In genomic region chr14:102922490-102923200, GRCh38 we compare ENCODE assay signal across 1 cellular context.
TF ChIP-seq lines count a peak whose summit lies in the region.

AMN (plus strand) TSS chr14:102922663; CDS start chr14:102922689, 26 bp downstream.

TF ChIP-seq in HepG2, 621 proteins besides CTCF, POLR2A, EP300 and RAD21 (continued from another document and continues in another):
- no peak; the same call in 1 of the 2 replicates for TF ChIP-seq ZNF142 (CRISPR knock-in tag; IDR thresholded peaks at IDR 0.05)
- no peak for TF ChIP-seq ZNF567 (CRISPR knock-in tag; IDR thresholded peaks at IDR 0.05; ENCODE audit: borderline replicate concordance)
- no peak for TF ChIP-seq SUZ12 (IDR thresholded peaks at IDR 0.05; ENCODE audit: low read depth, low read length)
- TF ChIP-seq FUBP1 (CRISPR knock-in tag; IDR thresholded peaks at IDR 0.05; ENCODE audit: borderline replicate concordance) = no peak
- no peak for TF ChIP-seq ZNF652 (CRISPR knock-in tag; IDR thresholded peaks at IDR 0.05; ENCODE audit: borderline replicate concordance, low read depth)
- peak; percentile 51; the same call in 1 of the 2 replicates for TF ChIP-seq ZNF709 (CRISPR knock-in tag; IDR thresholded peaks at IDR 0.05)
- no peak for TF ChIP-seq ARHGAP35 (CRISPR knock-in tag; IDR thresholded peaks at IDR 0.05; ENCODE audit: borderline replicate concordance)
- TF ChIP-seq MTF2 (CRISPR knock-in tag; IDR thresholded peaks at IDR 0.05; ENCODE audit: borderline replicate concordance) = peak; percentile 91
- 0 out of 2 replicates have a peak, but pooled peaks have one; percentile 20 for TF ChIP-seq ZBTB2 (CRISPR knock-in tag; IDR thresholded peaks at IDR 0.05; ENCODE audit: low read depth)
- no peak for TF ChIP-seq SRY (CRISPR knock-in tag; IDR thresholded peaks at IDR 0.05)
- TF ChIP-seq ZSCAN22 (CRISPR knock-in tag; IDR thresholded peaks at IDR 0.05) = no peak
- TF ChIP-seq ZNF274 (CRISPR knock-in tag; IDR thresholded peaks at IDR 0.05) = no peak
- no peak for TF ChIP-seq ZNF253 (CRISPR knock-in tag; IDR thresholded peaks at IDR 0.05; ENCODE audit: borderline replicate concordance)
- TF ChIP-seq ATF7-NPFF (CRISPR knock-in tag; IDR thresholded peaks at IDR 0.05; ENCODE audit: low read depth) = no peak
- TF ChIP-seq MLXIP (CRISPR knock-in tag; IDR thresholded peaks at IDR 0.05; ENCODE audit: borderline replicate concordance) = no peak
- no peak for TF ChIP-seq ZNF383 (CRISPR knock-in tag; IDR thresholded peaks at IDR 0.05; ENCODE audit: borderline replicate concordance)
- TF ChIP-seq U2AF2 (IDR thresholded peaks at IDR 0.05; ENCODE audit: low read depth, low read length) = no peak
- TF ChIP-seq MIER3 (CRISPR knock-in tag; IDR thresholded peaks at IDR 0.05; ENCODE audit: borderline replicate concordance) = 0 out of 2 replicates have a peak, but pooled peaks have one; percentile 55
- TF ChIP-seq MXD4 (CRISPR knock-in tag; IDR thresholded peaks at IDR 0.05) = peak; percentile 78
- TF ChIP-seq ZNF768 (CRISPR knock-in tag; IDR thresholded peaks at IDR 0.05) = peak; percentile 73
- no peak for TF ChIP-seq ZNF691 (CRISPR knock-in tag; IDR thresholded peaks at IDR 0.05; ENCODE audit: borderline replicate concordance, low read depth)
- peak in 1 of 2 experiments; percentile 30; a peak in 1 of 4 replicates for TF ChIP-seq NR2F1 (CRISPR knock-in tag; IDR thresholded peaks at IDR 0.05)
- peak; percentile 66 for TF ChIP-seq PITX1 (CRISPR knock-in tag; IDR thresholded peaks at IDR 0.05)
- TF ChIP-seq ZNF224 (CRISPR knock-in tag; IDR thresholded peaks at IDR 0.05) = no peak
- peak; percentile 81; the same call in 1 of the 2 replicates for TF ChIP-seq ZNF556 (CRISPR knock-in tag; IDR thresholded peaks at IDR 0.05; ENCODE audit: borderline replicate concordance)
- no peak for TF ChIP-seq CSRNP2 (CRISPR knock-in tag; conservative IDR thresholded peaks at IDR 0.05; ENCODE audit: low read depth)
- TF ChIP-seq E2F2 (CRISPR knock-in tag; IDR thresholded peaks at IDR 0.05; ENCODE audit: borderline replicate concordance) = no peak
- peak; percentile 78; the same call in 1 of the 2 replicates for TF ChIP-seq KLF12 (CRISPR knock-in tag; IDR thresholded peaks at IDR 0.05; ENCODE audit: borderline replicate concordance)
